In the genomic region with DNA sequence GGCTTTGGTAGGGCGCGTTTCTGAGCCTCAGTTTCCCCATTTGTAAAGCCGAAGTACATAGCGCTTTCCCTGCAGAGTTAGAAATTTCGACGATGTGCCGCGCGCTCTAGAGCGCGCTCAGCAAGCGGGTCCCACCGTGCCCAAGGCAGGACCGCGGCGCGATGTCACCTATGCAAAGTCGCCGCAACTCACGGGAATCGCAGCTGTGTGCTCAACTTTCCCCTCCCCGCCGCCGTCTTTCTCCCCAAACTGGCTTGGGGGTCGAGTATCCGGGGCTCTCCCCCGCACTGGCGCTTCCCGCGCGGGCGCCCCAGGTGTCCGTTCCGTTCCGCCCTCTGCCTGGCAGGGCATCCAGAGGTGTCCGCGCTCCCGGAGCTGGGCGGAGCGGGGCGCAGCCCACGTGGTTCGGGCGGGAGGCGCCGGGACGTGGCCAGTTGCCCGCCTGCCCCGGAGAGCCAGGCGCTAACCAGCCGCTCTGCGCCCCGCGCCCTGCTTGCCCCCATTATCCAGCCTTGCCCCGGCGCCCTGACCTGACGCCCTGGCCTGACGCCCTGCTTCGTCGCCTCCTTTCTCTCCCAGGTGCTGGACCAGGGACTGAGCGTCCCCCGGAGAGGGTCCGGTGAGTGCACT, we compare ENCODE assay signal across 8 cellular contexts. TPM values are rescaled to one million over a fixed set of nuclear protein-coding genes. Genes with fewer than 3 reads are reported as not detected.
DNase-seq lines count a peak whose midpoint lies in the region; ATAC-seq lines count a peak whose summit lies in the region.

A gene with protein sequence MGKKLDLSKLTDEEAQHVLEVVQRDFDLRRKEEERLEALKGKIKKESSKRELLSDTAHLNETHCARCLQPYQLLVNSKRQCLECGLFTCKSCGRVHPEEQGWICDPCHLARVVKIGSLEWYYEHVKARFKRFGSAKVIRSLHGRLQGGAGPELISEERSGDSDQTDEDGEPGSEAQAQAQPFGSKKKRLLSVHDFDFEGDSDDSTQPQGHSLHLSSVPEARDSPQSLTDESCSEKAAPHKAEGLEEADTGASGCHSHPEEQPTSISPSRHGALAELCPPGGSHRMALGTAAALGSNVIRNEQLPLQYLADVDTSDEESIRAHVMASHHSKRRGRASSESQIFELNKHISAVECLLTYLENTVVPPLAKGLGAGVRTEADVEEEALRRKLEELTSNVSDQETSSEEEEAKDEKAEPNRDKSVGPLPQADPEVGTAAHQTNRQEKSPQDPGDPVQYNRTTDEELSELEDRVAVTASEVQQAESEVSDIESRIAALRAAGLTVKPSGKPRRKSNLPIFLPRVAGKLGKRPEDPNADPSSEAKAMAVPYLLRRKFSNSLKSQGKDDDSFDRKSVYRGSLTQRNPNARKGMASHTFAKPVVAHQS (plus strand): TSS at position 433 of the 630 bp plus-strand sequence. CDS start 6,176 bp downstream, outside the sequence.

- H3K9ac ChIP-seq in GM23248 = peak within 1 kb of the TSS; percentile 83

- no peak for ATAC-seq in GM21619 (IDR thresholded peaks at IDR 0.05; ENCODE audit: unreplicated experiment)

- peaks cover 35% of the 10 kb centered on the region for H3K79me2 ChIP-seq in GM23248 (ENCODE audit: insufficient read depth)

- peak; percentile 77 for DNase-seq in GM23248
- peak; percentile 46 for DNase-seq in amniotic epithelial cell (ENCODE audit: low read depth)
- no peak for DNase-seq in iPS DF 6.9 (ENCODE audit: low read depth, low spot score)
- no peak for DNase-seq in skeletal muscle cell (ENCODE audit: low read depth)
- no peak for DNase-seq in activated naive CD4-positive, alpha-beta T cell (lab: John Stamatoyannopoulos, UW)
- no peak for DNase-seq in NCI-H1694 treated with DMSO at 0.1 percent for 48 hours (lab: John Stamatoyannopoulos, UW)
- no peak for DNase-seq in NOMO-1 treated with DMSO at 0.1 percent for 48 hours (lab: John Stamatoyannopoulos, UW; ENCODE audit: unreplicated experiment)

- no peaks in the 10 kb centered on the region for H4K20me1 ChIP-seq in GM23248 (ENCODE audit: insufficient read depth)

- H3K4me1 ChIP-seq in GM23248 (ENCODE audit: insufficient read depth) (peaks cover 39% of the 10 kb centered on the region), iPS DF 6.9 (ENCODE audit: control insufficient read depth, insufficient read depth, low read length) (peaks cover 6% of the 10 kb centered on the region; the same call in 1 of the 2 replicates)

- H3K36me3 ChIP-seq in GM23248 (ENCODE audit: low read depth) (no peaks in the 10 kb centered on the region), iPS DF 6.9 (ENCODE audit: control insufficient read depth, insufficient read depth, low read length) (no peaks in the 10 kb centered on the region)

- in situ Hi-C loops in GM23248 (cut with MboI) = no loop called here

- peak within 1 kb of the TSS; percentile 84 for H3K4me3 ChIP-seq in GM23248
- peak within 1 kb of the TSS; percentile 30 for H3K4me3 ChIP-seq in iPS DF 6.9 (ENCODE audit: low read length)
- H3K4me3 ChIP-seq in skeletal muscle cell (ENCODE audit: low read depth, low read length) = peak within 1 kb of the TSS; percentile 79

- peak within 1 kb of the TSS; percentile 80 for H2AFZ ChIP-seq in GM23248

- 6 to 8% methylated on average over 39 to 51 of the region's 63 CpGs for WGBS in GM23248 (ENCODE audit: low coverage in 1 of 2, low lambda C conversion rate in 2 of 2, missing lambda C conversion rate in 2 of 2), 2 experiments
- no CpG with 5 or more reads among the region's 63 CpGs for WGBS in iPS DF 6.9 (ENCODE audit: insufficient coverage, insufficient read length)

- H3K4me2 ChIP-seq in GM23248 (ENCODE audit: unreplicated experiment) = peak within 1 kb of the TSS; percentile 87

- H3K27me3 ChIP-seq in GM23248 (replicated peaks; ENCODE audit: insufficient read depth) = no peaks in the 10 kb centered on the region
- H3K27me3 ChIP-seq in iPS DF 6.9 (ENCODE audit: control insufficient read depth, insufficient read depth, low read length) = peaks cover 18% of the 10 kb centered on the region

- H3K9me3 ChIP-seq in GM23248 (ENCODE audit: low read depth) = no peaks in the 10 kb centered on the region
- no peaks in the 10 kb centered on the region for H3K9me3 ChIP-seq in iPS DF 6.9 (ENCODE audit: control insufficient read depth, insufficient read depth, low read length)

- H3K27ac ChIP-seq in GM23248 = no peak within 1 kb of the TSS
- H3K27ac ChIP-seq in iPS DF 6.9 (ENCODE audit: low read length) = no peak within 1 kb of the TSS

- no peaks in the 10 kb centered on the region for H3K9me2 ChIP-seq in GM23248 (ENCODE audit: insufficient read depth)

- peaks cover 16% of the 10 kb centered on the region; the same call in 1 of the 2 replicates for H3F3A ChIP-seq in GM23248 (ENCODE audit: insufficient read depth)

RNA-seq across cellular contexts. Expression of the gene that starts here (rescaled TPM):
- total RNA-seq in GM23248 (2014; rRNA removed; shearing (Covaris generic)) = 4.7 and 8.1 TPM in 2 replicates
- 10.8 and 14.9 TPM in 2 replicates for polyA plus RNA-seq in GM23248 (2016; fragmentation: Nextera tagmentation; extraction: Ambion mirVana)

Comparison
In these comparisons a context has a peak if more than half of its experiments do, and no peak if none do; other contexts are left out.
1. DNase-seq: peak in GM23248 (single experiment) and amniotic epithelial cell (single experiment); none in iPS DF 6.9 (single experiment), skeletal muscle cell (single experiment), activated naive CD4-positive, alpha-beta T cell (0 of 4), NCI-H1694 treated with DMSO at 0.1 percent for 48 hours (single experiment) and NOMO-1 treated with DMSO at 0.1 percent for 48 hours (single experiment).
2. H3K4me3 ChIP-seq: peak in every context shown above with its lines; median percentile 84 in GM23248; 79 in skeletal muscle cell; 30 in iPS DF 6.9.